9 cellular contexts compared by ENCODE assay signal in the genomic region with DNA sequence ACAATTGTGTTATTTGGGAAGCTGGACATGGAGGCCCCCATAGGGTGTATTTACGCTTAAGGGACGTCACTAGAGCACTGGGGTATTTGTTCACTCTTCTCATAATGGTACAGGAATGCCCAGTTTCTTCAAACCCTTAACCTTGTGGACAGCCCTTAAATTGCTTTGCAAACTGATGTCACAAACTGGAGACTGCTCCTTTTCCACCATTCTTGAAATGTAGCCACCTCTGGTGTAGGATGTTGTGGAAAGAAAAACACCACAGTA. TPM values are rescaled to one million over a fixed set of nuclear protein-coding genes. Genes with fewer than 3 reads are reported as not detected.
DNase-seq lines count a peak whose midpoint lies in the region; ATAC-seq, FAIRE-seq and TF ChIP-seq lines count a peak whose summit lies in the region.
"Had no signal": no experiment of that assay in that cellular context is flagged by ENCODE, and none has a peak within 500 bp of the region (broad histone marks: within the 10 kb centered on the region; RNA-seq: fewer than 3 reads in every experiment).

No MANE protein-coding gene starts in this region.

- no peak for FAIRE-seq in pancreas (lab: Jason Lieb, UNC)

- H3K9ac ChIP-seq in SK-N-MC (ENCODE audit: insufficient read length), result peak overlapping the region; percentile 99

- H3K4me3 ChIP-seq in SK-N-MC (peak overlapping the region; percentile 96), esophagus (ENCODE audit: low read depth in 1 of 2, low read length in 2 of 2) (peak overlapping the region; percentile 79 to 89), pancreas (peak overlapping the region; percentile 62 to 74 (median 66))

- H3K4me1 ChIP-seq in esophagus (ENCODE audit: control insufficient read depth in 2 of 2, insufficient read depth in 2 of 2, low read length in 1 of 2), result peaks cover 0 to 2% of the 10 kb centered on the region in 2 donors
- H3K4me1 ChIP-seq in pancreas, result peaks cover 11 to 33% (median 33%) of the 10 kb centered on the region in 3 donors

- no peaks in the 10 kb centered on the region for H3K9me3 ChIP-seq in SK-N-MC (ENCODE audit: low read depth, low read length)
- no peaks in the 10 kb centered on the region for H3K9me3 ChIP-seq in esophagus (ENCODE audit: control insufficient read depth in 2 of 2, insufficient read depth in 1 of 2, low read depth in 1 of 2, low read length in 1 of 2)
- H3K9me3 ChIP-seq in pancreas, result no peaks in the 10 kb centered on the region

- H3K27me3 ChIP-seq in esophagus (ENCODE audit: control insufficient read depth in 1 of 2, insufficient read depth in 2 of 2, low read length in 2 of 2) (no peaks in the 10 kb centered on the region), pancreas (no peaks in the 10 kb centered on the region)

- H3K36me3 ChIP-seq in SK-N-MC (ENCODE audit: insufficient read depth, low read length) (peaks cover 74% of the 10 kb centered on the region), esophagus (ENCODE audit: control insufficient read depth in 2 of 2, insufficient read depth in 2 of 2, low read length in 1 of 2) (no peaks in the 10 kb centered on the region), pancreas (peaks cover 0 to 10% (median 7%) of the 10 kb centered on the region in 3 donors)

- DNase-seq in NOMO-1 (lab: John Stamatoyannopoulos, UW; ENCODE audit: unreplicated experiment in 2 of 2), result peak; percentile 13 to 38
- no peak for DNase-seq in NOMO-1 treated with dmso at 0.1 percent for 144 hours (lab: John Stamatoyannopoulos, UW; ENCODE audit: unreplicated experiment)
- DNase-seq in SK-N-MC (ENCODE audit: low read depth, low spot score), result no peak
- no peak for DNase-seq in pancreas
- DNase-seq in NCI-H2029 treated with DMSO at 0.1 percent for 48 hours (lab: John Stamatoyannopoulos, UW), result no peak
- no peak for DNase-seq in stimulated activated CD4-positive, alpha-beta T cell treated with anti-CD3 and anti-CD28 coated beads, Interleukin-2, amount 100 ng/mL, for 48 hours
- no peak for DNase-seq in omental fat pad (ENCODE audit: low spot score)

- peak overlapping the region; percentile 91 for H3K27ac ChIP-seq in SK-N-MC
- H3K27ac ChIP-seq in esophagus (ENCODE audit: low read depth in 2 of 2, low read length in 1 of 2), result peak overlapping the region; percentile 88 to 93
- H3K27ac ChIP-seq in pancreas, result peak overlapping the region in 2 of 4 donors; percentile 94 to 99

- no peak for TF ChIP-seq CTCF in pancreas (IDR thresholded peaks at IDR 0.05)
- TF ChIP-seq CTCF in omental fat pad (IDR thresholded peaks at IDR 0.05), result no peak

- ATAC-seq in pancreas (no peak), omental fat pad (ENCODE audit: low FRiP score) (no peak)

- intact Hi-C loops in pancreas (cut with DNase I), result no loop called here

- WGBS in esophagus, 2 donors, result 0% methylated on average over 2 of the region's 2 CpGs
- 0% methylated on average over 2 of the region's 2 CpGs for WGBS in pancreas, 2 donors

RNA-seq across cellular contexts. Expression of gene UBAP2L, which starts 1.0 kb away (rescaled TPM):
- 10 to 100 TPM; 50.9 to 52.7 TPM for polyA plus RNA-seq in esophagus
- 10 to 100 TPM; 32.7 to 69.8 (median 46.9) TPM for total RNA-seq in pancreas
- 10 to 100 TPM; 50.5 to 58.1 TPM for polyA plus RNA-seq in pancreas
- total RNA-seq in omental fat pad, result 10 to 100 TPM; 51.9 to 92.1 (median 73.6) TPM

RNA-seq across cellular contexts. Expression of gene CFAP141, which starts 15.6 kb away (rescaled TPM):
- polyA plus RNA-seq in esophagus, result not detected
- not detected for total RNA-seq in pancreas
- under 1 TPM in 1 of 2 donors, not detected in 1; 0.52 TPM for polyA plus RNA-seq in pancreas
- total RNA-seq in omental fat pad, result not detected
- total RNA-seq: glomerular endothelial cell had no signal

RNA-seq across cellular contexts. Expression of gene TPM3, which starts 29.8 kb away (rescaled TPM):
- polyA plus RNA-seq in esophagus (100 to 1,000 TPM in 1 of 2 donors, 10 to 100 TPM in 1; 88.1 to 178 TPM), pancreas (100 to 1,000 TPM in 1 of 2 donors, 10 to 100 TPM in 1; 47.7 to 116 TPM)
- total RNA-seq in pancreas (100 to 1,000 TPM in 2 of 6 donors, 10 to 100 TPM in 4; 49.0 to 158 (median 90.2) TPM), omental fat pad (100 to 1,000 TPM; 285 to 611 (median 352) TPM)

RNA-seq across cellular contexts. Expression of gene HAX1, which starts 50.7 kb away (rescaled TPM):
- 10 to 100 TPM; 78.3 to 90.0 TPM for polyA plus RNA-seq in esophagus
- total RNA-seq in pancreas, result 10 to 100 TPM; 36.7 to 61.1 (median 50.0) TPM
- polyA plus RNA-seq in pancreas, result 10 to 100 TPM; 95.2 to 96.2 TPM
- total RNA-seq in omental fat pad, result 100 to 1,000 TPM in 3 of 4 donors, 10 to 100 TPM in 1; 64.4 to 114 (median 103) TPM

Comparison
In these comparisons a context has a peak if more than half of its experiments do, and no peak if none do; other contexts are left out.
1. DNase-seq: peak in NOMO-1 (2 of 2); none in NOMO-1 treated with dmso at 0.1 percent for 144 hours (single experiment), SK-N-MC (single experiment), pancreas (0 of 6), NCI-H2029 treated with DMSO at 0.1 percent for 48 hours (single experiment), stimulated activated CD4-positive, alpha-beta T cell treated with anti-CD3 and anti-CD28 coated beads, Interleukin-2, amount 100 ng/mL, for 48 hours (0 of 2) and omental fat pad (single experiment).
2. Peak in every context shown above with its lines, with median percentiles within 50 percentile points of each other: H3K4me3 ChIP-seq.